ENCODE assay signal across 22 cellular contexts in genomic region chr11:96151501-96151900, GRCh38.
DNase-seq lines count a peak whose midpoint lies in the region; ATAC-seq and TF ChIP-seq lines count a peak whose summit lies in the region.
"Had no signal": no experiment of that assay in that cellular context is flagged by ENCODE, and none has a peak within 500 bp of the region (broad histone marks: within the 10 kb centered on the region; RNA-seq: fewer than 3 reads in every experiment).

No MANE protein-coding gene starts in this region.

- H3K27me3 Mint-ChIP-seq in activated naive CD4-positive, alpha-beta T cell treated with anti-CD3 and anti-CD28 coated beads for 36 hours (ENCODE audit: low read depth) = no peaks in the 10 kb centered on the region
- H3K27me3 Mint-ChIP-seq in type B pancreatic cell = no peaks in the 10 kb centered on the region
- H3K27me3 Mint-ChIP-seq in activated T-cell treated with anti-CD3 and anti-CD28 coated beads, Interleukin-2, amount 50 U/mL, for 72 hours (ENCODE audit: low read depth) = no peaks in the 10 kb centered on the region
- H3K27me3 Mint-ChIP-seq: B cell; CD4-positive, alpha-beta T cell had no signal

- peak; percentile 70 for DNase-seq in activated naive CD4-positive, alpha-beta T cell treated with anti-CD3 and anti-CD28 coated beads for 36 hours
- DNase-seq in activated naive CD4-positive, alpha-beta T cell treated with Interleukin-2 at 50 U/mL for 16 hours = no peak
- DNase-seq in M059J (ENCODE audit: low read depth) (peak; percentile 39), fibroblast of mammary gland (ENCODE audit: low read depth) (peak; percentile 68), type B pancreatic cell (ENCODE audit: extremely low spot score, unreplicated experiment) (no peak)
- DNase-seq in activated T-cell treated with anti-CD3 and anti-CD28 coated beads, Interleukin-2, amount 50 U/mL, for 72 hours = no peak
- no peak for DNase-seq in activated CD4-positive, alpha-beta T cell treated with anti-CD3 and anti-CD28 coated beads, Interleukin-2, amount 50 U/mL, for 4 hours
- DNase-seq: CD4-positive, alpha-beta T cell; COR-L47; DMS79; H9; HFFc6; MM.1S; NCI-H1048; NCI-H1436; NCI-H187 treated with DMSO at 0.1 percent for 48 hours; NCI-H226; NCI-H510A treated with DMSO at 0.1 percent for 48 hours; Peyer's patch had no signal

- no peak overlapping the region for H3K4me3 ChIP-seq in fibroblast of mammary gland (ENCODE audit: control insufficient read depth, low read depth, low read length)
- H3K4me3 ChIP-seq: GM12878, Peyer's patch, SJSA1 had no signal

- peaks cover 5% of the 10 kb centered on the region for H3K36me3 Mint-ChIP-seq in activated naive CD4-positive, alpha-beta T cell treated with anti-CD3 and anti-CD28 coated beads for 36 hours (ENCODE audit: low read depth)
- no peaks in the 10 kb centered on the region for H3K36me3 Mint-ChIP-seq in type B pancreatic cell
- peaks cover 3 to 5% of the 10 kb centered on the region in 2 donors for H3K36me3 Mint-ChIP-seq in activated T-cell treated with anti-CD3 and anti-CD28 coated beads, Interleukin-2, amount 50 U/mL, for 72 hours (ENCODE audit: insufficient read depth in 2 of 2)

- CTCF ChIA-PET in activated naive CD4-positive, alpha-beta T cell treated with anti-CD3 and anti-CD28 coated beads for 36 hours (lab: Charles Lee) = interaction anchor here (0.6 to 1.7 kb wide), 5 partner anchors 8 to 191 kb away, joined by 3 to 9 read pairs (median 3); partner anchors contain the start of gene MAML2

- TF ChIP-seq CTCF in fibroblast of mammary gland (conservative IDR thresholded peaks at IDR 0.05; ENCODE audit: control insufficient read depth, insufficient read depth, low read depth, low read length) (no peak), type B pancreatic cell (conservative IDR thresholded peaks at IDR 0.05) (no peak)

- no peak overlapping the region for H3K4me3 Mint-ChIP-seq in activated naive CD4-positive, alpha-beta T cell treated with anti-CD3 and anti-CD28 coated beads for 36 hours
- no peak overlapping the region for H3K4me3 Mint-ChIP-seq in type B pancreatic cell
- H3K4me3 Mint-ChIP-seq in activated T-cell treated with anti-CD3 and anti-CD28 coated beads, Interleukin-2, amount 50 U/mL, for 72 hours = no peak overlapping the region
- H3K4me3 Mint-ChIP-seq: B cell; CD4-positive, alpha-beta T cell; H9; HFFc6 had no signal

- no peak for ATAC-seq in activated T-cell treated with anti-CD3 and anti-CD28 coated beads, Interleukin-2, amount 50 U/mL, for 72 hours (replicated peaks in 1 of 2)
- ATAC-seq: GM12878 had no signal

- intact Hi-C loops in activated naive CD4-positive, alpha-beta T cell treated with anti-CD3 and anti-CD28 coated beads for 36 hours (cut with micrococcal nuclease) = loop anchor here (1.0 to 5.0 kb wide), 8 partner anchors 15 to 241 kb away; partner anchors contain the start of gene JRKL

- peaks cover 64% of the 10 kb centered on the region for H3K4me1 Mint-ChIP-seq in activated naive CD4-positive, alpha-beta T cell treated with anti-CD3 and anti-CD28 coated beads for 36 hours (ENCODE audit: low read depth)
- H3K4me1 Mint-ChIP-seq in type B pancreatic cell (ENCODE audit: unreplicated experiment) = peaks cover 37% of the 10 kb centered on the region
- H3K4me1 Mint-ChIP-seq in activated T-cell treated with anti-CD3 and anti-CD28 coated beads, Interleukin-2, amount 50 U/mL, for 72 hours (ENCODE audit: low read depth) = peaks cover 23% of the 10 kb centered on the region

- no peak overlapping the region for H3K27ac Mint-ChIP-seq in activated naive CD4-positive, alpha-beta T cell treated with anti-CD3 and anti-CD28 coated beads for 36 hours
- no peak overlapping the region for H3K27ac Mint-ChIP-seq in type B pancreatic cell
- H3K27ac Mint-ChIP-seq in activated T-cell treated with anti-CD3 and anti-CD28 coated beads, Interleukin-2, amount 50 U/mL, for 72 hours = no peak overlapping the region
- H3K27ac Mint-ChIP-seq: B cell, H9 had no signal

- no peaks in the 10 kb centered on the region for H3K9me3 Mint-ChIP-seq in activated naive CD4-positive, alpha-beta T cell treated with anti-CD3 and anti-CD28 coated beads for 36 hours
- no peaks in the 10 kb centered on the region for H3K9me3 Mint-ChIP-seq in type B pancreatic cell
- no peaks in the 10 kb centered on the region for H3K9me3 Mint-ChIP-seq in activated T-cell treated with anti-CD3 and anti-CD28 coated beads, Interleukin-2, amount 50 U/mL, for 72 hours
- H3K9me3 Mint-ChIP-seq: CD4-positive, alpha-beta T cell; H9; HFFc6 had no signal

Comparison
In these comparisons a context has a peak if more than half of its experiments do, and no peak if none do; other contexts are left out.
1. DNase-seq: peak in activated naive CD4-positive, alpha-beta T cell treated with anti-CD3 and anti-CD28 coated beads for 36 hours (single experiment), M059J (single experiment) and fibroblast of mammary gland (single experiment); none in activated naive CD4-positive, alpha-beta T cell treated with Interleukin-2 at 50 U/mL for 16 hours (single experiment), type B pancreatic cell (single experiment), activated T-cell treated with anti-CD3 and anti-CD28 coated beads, Interleukin-2, amount 50 U/mL, for 72 hours (0 of 2) and activated CD4-positive, alpha-beta T cell treated with anti-CD3 and anti-CD28 coated beads, Interleukin-2, amount 50 U/mL, for 4 hours (0 of 2).